In genomic region chr13:28396053-28396452, GRCh38 we compare ENCODE assay signal across 23 cellular contexts.
DNase-seq lines count a peak whose midpoint lies in the region; ATAC-seq, FAIRE-seq and TF ChIP-seq lines count a peak whose summit lies in the region.
"Had no signal": no experiment of that assay in that cellular context is flagged by ENCODE, and none has a peak within 500 bp of the region (broad histone marks: within the 10 kb centered on the region; RNA-seq: fewer than 3 reads in every experiment).

No MANE protein-coding gene starts in this region.

- H4K20me1 ChIP-seq in mammary epithelial cell (ENCODE audit: insufficient read depth, low read length) = no peaks in the 10 kb centered on the region
- H4K20me1 ChIP-seq in GM23338 (replicated peaks; ENCODE audit: insufficient read depth) = no peaks in the 10 kb centered on the region
- H4K20me1 ChIP-seq in smooth muscle cell (ENCODE audit: low read depth) = peaks cover 71% of the 10 kb centered on the region

- H3K27ac ChIP-seq in mammary epithelial cell (ENCODE audit: insufficient read depth, low read depth, low read length) (no peak overlapping the region), GM23338 (ENCODE audit: low read depth) (peak overlapping the region; percentile 64; the same call in 1 of the 2 replicates), smooth muscle cell (ENCODE audit: low read depth) (peak overlapping the region; percentile 77)
- H3K27ac ChIP-seq: 22Rv1, A549, C4-2B had no signal

- POLR2A ChIA-PET in MCF 10A (lab: Yijun Ruan, JAX) = interaction anchor here (0.6 to 1.0 kb wide), 2 partner anchors 15 to 318 kb away, joined by 3 read pairs; no protein-coding TSS in a partner anchor

- no peaks in the 10 kb centered on the region for H3K36me3 ChIP-seq in mammary epithelial cell (ENCODE audit: insufficient read depth, low read length)
- H3K36me3 ChIP-seq in GM23338 (ENCODE audit: insufficient read depth) = peaks cover 21% of the 10 kb centered on the region; the same call in 1 of the 2 replicates
- H3K36me3 ChIP-seq in smooth muscle cell (ENCODE audit: low read depth) = peaks cover 47% of the 10 kb centered on the region

- dilution Hi-C loops in mammary epithelial cell (cut with HindIII; ENCODE audit: low sequenced_read_pairs) = no loop called here

- no peak for FAIRE-seq in D721Med (lab: Jason Lieb, UNC)
- FAIRE-seq: A549, GM12892, HTR-8/SVneo had no signal

- no peak overlapping the region for H2AFZ ChIP-seq in mammary epithelial cell (ENCODE audit: low read depth, low read length)
- no peak overlapping the region for H2AFZ ChIP-seq in GM23338
- H2AFZ ChIP-seq in smooth muscle cell (ENCODE audit: low read depth) = no peak overlapping the region

- no peak for ATAC-seq in GM23338
- ATAC-seq: A549, HCT116 had no signal

- BruUV-seq in MCF 10A (replicated peaks; lab: Mats Ljungman, UMichigan) (no TSS peak), mammary epithelial cell (replicated peaks; lab: Mats Ljungman, UMichigan) (no TSS peak)

- no peaks in the 10 kb centered on the region for H3K9me2 ChIP-seq in GM23338 (ENCODE audit: insufficient read depth)

- H3K4me2 ChIP-seq in mammary epithelial cell (ENCODE audit: insufficient read depth, low read depth, low read length) = no peak overlapping the region
- H3K4me2 ChIP-seq in GM23338 = no peak overlapping the region
- H3K4me2 ChIP-seq in smooth muscle cell = no peak overlapping the region
- H3K4me2 ChIP-seq: A549 had no signal

- H3K4me1 Mint-ChIP-seq in MCF 10A (ENCODE audit: insufficient read depth, unreplicated experiment) = no peaks in the 10 kb centered on the region
- peaks cover 56% of the 10 kb centered on the region for H3K4me1 Mint-ChIP-seq in GM23338

- H3K4me3 Mint-ChIP-seq in MCF 10A (ENCODE audit: unreplicated experiment) (no peak overlapping the region), GM23338 (no peak overlapping the region)
- H3K4me3 Mint-ChIP-seq: CD4-positive, alpha-beta T cell; HFFc6 had no signal

- H3K4me3 ChIP-seq in mammary epithelial cell (replicated peaks in 1 of 3; ENCODE audit: insufficient read depth in 1 of 3, low read depth in 2 of 3, low read length in 3 of 3) (no peak overlapping the region), GM23338 (no peak overlapping the region), fibroblast of pulmonary artery (replicated peaks; ENCODE audit: low read depth, low read length) (no peak overlapping the region), smooth muscle cell (no peak overlapping the region)
- H3K4me3 ChIP-seq: A549 had no signal

- H3K27me3 ChIP-seq in mammary epithelial cell (ENCODE audit: insufficient read depth, low read length) (no peaks in the 10 kb centered on the region), GM23338 (ENCODE audit: insufficient read depth) (no peaks in the 10 kb centered on the region), smooth muscle cell (ENCODE audit: low read depth) (no peaks in the 10 kb centered on the region)

- 25% methylated on average over 2 of the region's 2 CpGs for WGBS in mammary epithelial cell (ENCODE audit: low coverage, missing lambda C conversion rate)
- WGBS in smooth muscle cell (ENCODE audit: low lambda C conversion rate) = 75% methylated on average over 2 of the region's 2 CpGs

- DNase-seq in MCF 10A (ENCODE audit: unreplicated experiment) (peak; percentile 4), mammary epithelial cell (no peak), GM23338 (ENCODE audit: low spot score) (no peak), fibroblast of pulmonary artery (ENCODE audit: low read depth) (peak; percentile 53), smooth muscle cell (lab: John Stamatoyannopoulos, UW; ENCODE audit: unreplicated experiment) (no peak), D721Med (ENCODE audit: insufficient read length, low spot score) (no peak)
- DNase-seq in stimulated activated CD4-positive, alpha-beta T cell treated with anti-CD3 and anti-CD28 coated beads, Interleukin-2, amount 100 ng/mL, for 24 hours = no peak
- DNase-seq: AML-193; Caco-2; CD4-positive, alpha-beta T cell; DMS153; DMS79; GDM1; GOT3; H7; HFFc6; IMR-90 had no signal

- in situ Hi-C loops in mammary epithelial cell (cut with MboI; ENCODE audit: low sequenced_read_pairs in 2 of 2) = no loop called here

- H3K36me3 Mint-ChIP-seq in MCF 10A (ENCODE audit: insufficient read depth, unreplicated experiment) (no peaks in the 10 kb centered on the region), GM23338 (ENCODE audit: low read depth) (peaks cover 76% of the 10 kb centered on the region)

- no peaks in the 10 kb centered on the region for H3K9me3 ChIP-seq in mammary epithelial cell (replicated peaks; ENCODE audit: insufficient read depth, low read length)
- no peaks in the 10 kb centered on the region for H3K9me3 ChIP-seq in smooth muscle cell (replicated peaks; ENCODE audit: low read depth)
- H3K9me3 ChIP-seq: A549, Caco-2 had no signal

- intact Hi-C loops in MCF 10A (cut with micrococcal nuclease) = no loop called here
- intact Hi-C loops in mammary epithelial cell (cut with micrococcal nuclease) = no loop called here

- H3K9me3 Mint-ChIP-seq in MCF 10A (ENCODE audit: unreplicated experiment) (no peaks in the 10 kb centered on the region), GM23338 (no peaks in the 10 kb centered on the region)
- H3K9me3 Mint-ChIP-seq: CD4-positive, alpha-beta T cell; HFFc6 had no signal

- H3K27ac Mint-ChIP-seq in MCF 10A (ENCODE audit: low read depth, unreplicated experiment) (no peak overlapping the region), GM23338 (no peak overlapping the region)
- H3K27ac Mint-ChIP-seq: CD4-positive, alpha-beta T cell had no signal

- no peaks in the 10 kb centered on the region for H3K79me2 ChIP-seq in mammary epithelial cell (ENCODE audit: insufficient read depth, low read length)
- H3K79me2 ChIP-seq in GM23338 (replicated peaks; ENCODE audit: insufficient read depth) = no peaks in the 10 kb centered on the region
- peaks cover 13% of the 10 kb centered on the region for H3K79me2 ChIP-seq in smooth muscle cell (ENCODE audit: low read depth)

- CTCF ChIA-PET in MCF 10A (lab: Yijun Ruan, JAX) (no interaction called here), mammary epithelial cell (lab: Charles Lee; ENCODE audit: low non-redundant PET) (no interaction called here)

- H3K9ac ChIP-seq in mammary epithelial cell (ENCODE audit: insufficient read depth, low read length) = no peak overlapping the region
- no peak overlapping the region for H3K9ac ChIP-seq in smooth muscle cell (ENCODE audit: low read depth)

- H3K4me1 ChIP-seq in mammary epithelial cell (ENCODE audit: insufficient read depth, low read length) = no peaks in the 10 kb centered on the region
- peaks cover 40% of the 10 kb centered on the region for H3K4me1 ChIP-seq in GM23338 (ENCODE audit: insufficient read depth)
- H3K4me1 ChIP-seq in smooth muscle cell (ENCODE audit: low read depth) = no peaks in the 10 kb centered on the region
- H3K4me1 ChIP-seq: A549, Caco-2 had no signal

- H3K27me3 Mint-ChIP-seq in MCF 10A (ENCODE audit: insufficient read depth, unreplicated experiment) = peaks cover 12% of the 10 kb centered on the region
- peaks cover 2% of the 10 kb centered on the region for H3K27me3 Mint-ChIP-seq in GM23338 (ENCODE audit: insufficient read depth, low read depth, poor library complexity)
- H3K27me3 Mint-ChIP-seq: CD4-positive, alpha-beta T cell had no signal

- H3F3A ChIP-seq in GM23338 (replicated peaks; ENCODE audit: low read depth) (no peaks in the 10 kb centered on the region), smooth muscle cell (ENCODE audit: low read depth) (peaks cover 46% of the 10 kb centered on the region)

- TF ChIP-seq CTCF in MCF 10A (IDR thresholded peaks at IDR 0.05; ENCODE audit: unreplicated experiment) (no peak), mammary epithelial cell (conservative IDR thresholded peaks at IDR 0.05 in 1 of 2, IDR thresholded peaks at IDR 0.05 in 1 of 2; ENCODE audit: extremely low read depth in 1 of 2, insufficient read depth in 1 of 2, low read depth in 1 of 2, low read length in 2 of 2) (no peak), GM23338 (conservative IDR thresholded peaks at IDR 0.05; ENCODE audit: low read depth in 2 of 2) (no peak), fibroblast of pulmonary artery (IDR thresholded peaks at IDR 0.05; ENCODE audit: low read length, missing control alignments) (no peak), smooth muscle cell (IDR thresholded peaks at IDR 0.05; ENCODE audit: borderline replicate concordance, insufficient read depth, poor library complexity, severe bottlenecking) (no peak), D721Med (IDR thresholded peaks at IDR 0.05; ENCODE audit: insufficient read depth, missing control alignments) (no peak)

TF ChIP-seq in GM23338, 12 proteins besides CTCF, POLR2A, EP300 and RAD21 (continues in another document):
- TF ChIP-seq ZNF331 (CRISPR knock-in tag; IDR thresholded peaks at IDR 0.05; ENCODE audit: low read depth) = no peak
- TF ChIP-seq POLR2AphosphoS5 (IDR thresholded peaks at IDR 0.05; ENCODE audit: low read depth) = no peak
- TF ChIP-seq EZH2 (IDR thresholded peaks at IDR 0.05; ENCODE audit: low read depth, unreplicated experiment) = no peak
- TF ChIP-seq NANOG (IDR thresholded peaks at IDR 0.05; ENCODE audit: borderline replicate concordance) = no peak
- TF ChIP-seq CREB1 (CRISPR knock-in tag; IDR thresholded peaks at IDR 0.05; ENCODE audit: low read depth) = no peak
- no peak for TF ChIP-seq JUNB (IDR thresholded peaks at IDR 0.05; ENCODE audit: unreplicated experiment)
- TF ChIP-seq, protein P1, sequence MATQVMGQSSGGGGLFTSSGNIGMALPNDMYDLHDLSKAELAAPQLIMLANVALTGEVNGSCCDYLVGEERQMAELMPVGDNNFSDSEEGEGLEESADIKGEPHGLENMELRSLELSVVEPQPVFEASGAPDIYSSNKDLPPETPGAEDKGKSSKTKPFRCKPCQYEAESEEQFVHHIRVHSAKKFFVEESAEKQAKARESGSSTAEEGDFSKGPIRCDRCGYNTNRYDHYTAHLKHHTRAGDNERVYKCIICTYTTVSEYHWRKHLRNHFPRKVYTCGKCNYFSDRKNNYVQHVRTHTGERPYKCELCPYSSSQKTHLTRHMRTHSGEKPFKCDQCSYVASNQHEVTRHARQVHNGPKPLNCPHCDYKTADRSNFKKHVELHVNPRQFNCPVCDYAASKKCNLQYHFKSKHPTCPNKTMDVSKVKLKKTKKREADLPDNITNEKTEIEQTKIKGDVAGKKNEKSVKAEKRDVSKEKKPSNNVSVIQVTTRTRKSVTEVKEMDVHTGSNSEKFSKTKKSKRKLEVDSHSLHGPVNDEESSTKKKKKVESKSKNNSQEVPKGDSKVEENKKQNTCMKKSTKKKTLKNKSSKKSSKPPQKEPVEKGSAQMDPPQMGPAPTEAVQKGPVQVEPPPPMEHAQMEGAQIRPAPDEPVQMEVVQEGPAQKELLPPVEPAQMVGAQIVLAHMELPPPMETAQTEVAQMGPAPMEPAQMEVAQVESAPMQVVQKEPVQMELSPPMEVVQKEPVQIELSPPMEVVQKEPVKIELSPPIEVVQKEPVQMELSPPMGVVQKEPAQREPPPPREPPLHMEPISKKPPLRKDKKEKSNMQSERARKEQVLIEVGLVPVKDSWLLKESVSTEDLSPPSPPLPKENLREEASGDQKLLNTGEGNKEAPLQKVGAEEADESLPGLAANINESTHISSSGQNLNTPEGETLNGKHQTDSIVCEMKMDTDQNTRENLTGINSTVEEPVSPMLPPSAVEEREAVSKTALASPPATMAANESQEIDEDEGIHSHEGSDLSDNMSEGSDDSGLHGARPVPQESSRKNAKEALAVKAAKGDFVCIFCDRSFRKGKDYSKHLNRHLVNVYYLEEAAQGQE (IDR thresholded peaks at IDR 0.05; ENCODE audit: unreplicated experiment) = no peak

Comparison
In these comparisons a context has a peak if more than half of its experiments do, and no peak if none do; other contexts are left out.
1. DNase-seq: peak in MCF 10A (single experiment) and fibroblast of pulmonary artery (single experiment); none in mammary epithelial cell (single experiment), GM23338 (single experiment), smooth muscle cell (single experiment), D721Med (single experiment) and stimulated activated CD4-positive, alpha-beta T cell treated with anti-CD3 and anti-CD28 coated beads, Interleukin-2, amount 100 ng/mL, for 24 hours (0 of 2).